In the genomic region with DNA sequence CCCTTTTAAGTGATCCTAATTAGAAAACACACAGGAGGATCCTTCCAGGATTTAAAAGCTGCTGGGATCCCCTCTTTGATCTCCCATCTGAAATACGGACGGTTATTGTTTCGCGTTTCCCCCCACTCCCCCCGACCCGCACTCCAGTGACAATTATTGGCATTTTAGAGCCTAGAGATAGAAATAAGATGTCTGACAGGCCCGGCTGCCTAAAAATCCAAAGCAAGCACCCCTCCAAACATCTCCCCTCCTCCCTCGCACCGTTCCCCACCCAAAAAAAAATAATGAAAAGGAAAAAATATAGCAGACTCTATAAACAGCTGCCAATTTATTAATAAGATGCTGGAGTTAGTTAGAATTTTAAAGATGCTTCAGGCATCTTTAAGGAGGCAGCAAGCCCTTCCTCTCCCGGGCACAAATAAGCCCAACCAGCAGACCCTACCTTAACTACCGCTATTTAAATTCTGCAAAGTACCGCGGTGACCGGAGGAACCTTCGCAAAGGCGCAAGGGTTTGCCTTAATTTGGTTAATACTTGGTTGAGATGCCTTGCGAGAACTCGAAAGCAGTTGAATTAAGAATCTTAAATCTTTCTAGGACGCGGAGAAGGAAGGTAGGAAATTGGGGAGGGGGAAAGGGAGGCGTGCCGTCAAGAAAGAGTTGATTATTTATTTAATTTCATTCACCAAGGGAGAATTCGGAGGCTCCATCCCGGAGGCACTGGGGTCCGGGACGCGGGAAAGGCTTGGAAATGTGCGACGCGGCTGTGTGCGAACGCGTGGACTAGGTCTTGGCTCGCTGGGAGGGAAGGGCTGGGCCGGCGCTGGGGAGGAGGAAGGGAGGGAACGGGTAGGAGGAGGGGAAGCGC, we compare ENCODE assay signal across 8 cellular contexts. TPM values are rescaled to one million over a fixed set of nuclear protein-coding genes. Genes with fewer than 3 reads are reported as not detected.
DNase-seq lines count a peak whose midpoint lies in the region; ATAC-seq, FAIRE-seq and TF ChIP-seq lines count a peak whose summit lies in the region.

No MANE protein-coding gene starts in this region.

- H3K9me3 Mint-ChIP-seq in astrocyte (ENCODE audit: unreplicated experiment), result no peaks in the 10 kb centered on the region

- TF ChIP-seq CTCF in HEK293 (tag by site-specific recombination; IDR thresholded peaks at IDR 0.05) (no peak), astrocyte (IDR thresholded peaks at IDR 0.05; ENCODE audit: insufficient read depth, low read depth, low read length) (no peak)

- H3K27ac Mint-ChIP-seq in astrocyte (ENCODE audit: unreplicated experiment), result no peak overlapping the region

- H3K4me1 ChIP-seq in HEK293 (ENCODE audit: control insufficient read depth, insufficient read depth, low read length) (0 out of 2 replicates have a peak, but pooled peaks cover 2% of the 10 kb centered on the region), astrocyte (ENCODE audit: insufficient read depth, low read length) (peaks cover 5% of the 10 kb centered on the region)

- H2AFZ ChIP-seq in astrocyte (ENCODE audit: low read depth, low read length), result peak overlapping the region; percentile 66

- peaks cover 57% of the 10 kb centered on the region for H3K27me3 ChIP-seq in astrocyte (ENCODE audit: insufficient read depth, low read length)

- no peaks in the 10 kb centered on the region for H3K9me3 ChIP-seq in HEK293 (ENCODE audit: control insufficient read depth, insufficient read depth, low read depth, low read length)
- no peaks in the 10 kb centered on the region for H3K9me3 ChIP-seq in astrocyte (ENCODE audit: insufficient read depth, low read depth, low read length)

- H3K36me3 ChIP-seq in HEK293 (ENCODE audit: control insufficient read depth in 2 of 2, insufficient read depth in 1 of 2, low read length in 2 of 2) (no peaks in the 10 kb centered on the region), astrocyte (ENCODE audit: insufficient read depth, low read length) (no peaks in the 10 kb centered on the region)

- H3K9ac ChIP-seq in astrocyte (ENCODE audit: low read length), result no peak overlapping the region

- FAIRE-seq in astrocyte (lab: Jason Lieb, UNC) (no peak), GM19239 (lab: Jason Lieb, UNC) (no peak)

- H4K20me1 ChIP-seq in astrocyte (ENCODE audit: insufficient read depth, low read length), result no peaks in the 10 kb centered on the region

- DNase-seq in astrocyte (ENCODE audit: low read depth), result no peak
- no peak for DNase-seq in left colon
- DNase-seq in DMS53 (lab: John Stamatoyannopoulos, UW), result no peak
- no peak for DNase-seq in T1000 (lab: John Stamatoyannopoulos, UW)
- no peak for DNase-seq in GM19239 (ENCODE audit: insufficient read length, low spot score)
- DNase-seq in GF-D8 (lab: John Stamatoyannopoulos, UW), result no peak

- peaks cover 78% of the 10 kb centered on the region for H3K27me3 Mint-ChIP-seq in astrocyte (ENCODE audit: low read depth, unreplicated experiment)

- H3K4me1 Mint-ChIP-seq in astrocyte (ENCODE audit: low read depth, unreplicated experiment), result peaks cover 1% of the 10 kb centered on the region

- peak overlapping the region; percentile 85 for H3K4me3 Mint-ChIP-seq in astrocyte (ENCODE audit: unreplicated experiment)

- intact Hi-C loops in left colon (cut with DNase I, micrococcal nuclease), result no loop called here

- POLR2A ChIA-PET in HEK293 (lab: Yijun Ruan, JAX), result no interaction called here

- CTCF ChIA-PET in HEK293 (lab: Yijun Ruan, JAX), result interaction anchor here (0.7 kb wide), 1 partner anchor 84 kb away, joined by 4 read pairs; no protein-coding TSS in a partner anchor

- H3K4me3 ChIP-seq in HEK293 (ENCODE audit: low read depth, low read length), result peak overlapping the region; percentile 53
- H3K4me3 ChIP-seq in astrocyte (ENCODE audit: insufficient read depth, low read depth, low read length), result no peak overlapping the region
- peak overlapping the region; percentile 33 to 62 (median 42) for H3K4me3 ChIP-seq in skin epidermis

- no peaks in the 10 kb centered on the region for H3K36me3 Mint-ChIP-seq in astrocyte (ENCODE audit: low read depth, unreplicated experiment)

- peak overlapping the region; percentile 78 for H3K4me2 ChIP-seq in astrocyte (ENCODE audit: low read length)

- H3K27ac ChIP-seq in HEK293 (ENCODE audit: extremely low read depth, low read depth, low read length) (no peak overlapping the region), astrocyte (ENCODE audit: low read depth, low read length) (no peak overlapping the region), skin epidermis (peak overlapping the region in 6 of 21 experiments; percentile 43 to 82 (median 76))

- H3K79me2 ChIP-seq in astrocyte (ENCODE audit: insufficient read depth, low read length), result no peaks in the 10 kb centered on the region

- peak; percentile 61 for ATAC-seq in left colon

TF ChIP-seq in HEK293, 187 proteins besides CTCF, POLR2A, EP300 and RAD21:
- TF ChIP-seq ZSCAN16 (tag by site-specific recombination; IDR thresholded peaks at IDR 0.05), result no peak
- TF ChIP-seq WT1 (tag by site-specific recombination; IDR thresholded peaks at IDR 0.05), result 0 out of 2 replicates have a peak, but pooled peaks have one; percentile 23
- TF ChIP-seq, protein P1, sequence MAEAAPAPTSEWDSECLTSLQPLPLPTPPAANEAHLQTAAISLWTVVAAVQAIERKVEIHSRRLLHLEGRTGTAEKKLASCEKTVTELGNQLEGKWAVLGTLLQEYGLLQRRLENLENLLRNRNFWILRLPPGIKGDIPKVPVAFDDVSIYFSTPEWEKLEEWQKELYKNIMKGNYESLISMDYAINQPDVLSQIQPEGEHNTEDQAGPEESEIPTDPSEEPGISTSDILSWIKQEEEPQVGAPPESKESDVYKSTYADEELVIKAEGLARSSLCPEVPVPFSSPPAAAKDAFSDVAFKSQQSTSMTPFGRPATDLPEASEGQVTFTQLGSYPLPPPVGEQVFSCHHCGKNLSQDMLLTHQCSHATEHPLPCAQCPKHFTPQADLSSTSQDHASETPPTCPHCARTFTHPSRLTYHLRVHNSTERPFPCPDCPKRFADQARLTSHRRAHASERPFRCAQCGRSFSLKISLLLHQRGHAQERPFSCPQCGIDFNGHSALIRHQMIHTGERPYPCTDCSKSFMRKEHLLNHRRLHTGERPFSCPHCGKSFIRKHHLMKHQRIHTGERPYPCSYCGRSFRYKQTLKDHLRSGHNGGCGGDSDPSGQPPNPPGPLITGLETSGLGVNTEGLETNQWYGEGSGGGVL (tag by site-specific recombination; IDR thresholded peaks at IDR 0.05), result peak; percentile 37
TF ChIP-seq in HEK293: peak in this region for 2.

RNA-seq across cellular contexts. Expression of gene ISM1, which starts 1.5 kb away (rescaled TPM):
- 0.50 and 0.98 TPM in 2 replicates for total RNA-seq in astrocyte
- total RNA-seq in left colon, result under 1 TPM; 0.18 to 0.25 TPM
